16 cellular contexts compared by ENCODE assay signal in genomic region chr6:130720076-130720475, GRCh38.
"Had no signal": no experiment of that assay in that cellular context is flagged by ENCODE, and none has a peak within 500 bp of the region (broad histone marks: within the 10 kb centered on the region; RNA-seq: fewer than 3 reads in every experiment).

No MANE protein-coding gene starts in this region.

- H3K4me1 ChIP-seq: left ventricle myocardium inferior, psoas muscle had no signal

- DNase-seq: activated CD4-positive, alpha-beta T cell treated with anti-CD3 and anti-CD28 coated beads for 1 hour; activated CD4-positive, alpha-beta T cell treated with anti-CD3 and anti-CD28 coated beads, Interleukin-2, amount 50 U/mL, for 48 hours; activated CD8-positive, alpha-beta memory T cell treated with anti-CD3 and anti-CD28 coated beads, Interleukin-2, amount 50 U/mL, for 48 hours; activated gamma-delta T cell treated with Interleukin-2 at 50 U/mL for 16 hours; amniotic stem cell; caudate nucleus; effector memory CD8-positive, alpha-beta T cell; head of caudate nucleus; kidney; left ventricle myocardium inferior; naive B cell; psoas muscle; T-helper 17 cell; WERI-Rb-1 had no signal

- H3K4me3 Mint-ChIP-seq: effector memory CD8-positive, alpha-beta T cell; naive B cell; neural crest cell; T-helper 17 cell had no signal

- H3K27me3 Mint-ChIP-seq: effector memory CD8-positive, alpha-beta T cell; naive B cell; T-helper 17 cell had no signal

- ATAC-seq: effector memory CD8-positive, alpha-beta T cell; psoas muscle; T-helper 17 cell had no signal

- H3K4me1 Mint-ChIP-seq: neural crest cell had no signal

- H3K27ac ChIP-seq: left ventricle myocardium inferior, psoas muscle, skin epidermis, WERI-Rb-1 had no signal

- H3K9me3 ChIP-seq: psoas muscle had no signal

- H3K36me3 ChIP-seq: left ventricle myocardium inferior, WERI-Rb-1 had no signal

- H3K4me3 ChIP-seq: left ventricle myocardium inferior, psoas muscle, skin epidermis had no signal

- H3K27ac Mint-ChIP-seq: effector memory CD8-positive, alpha-beta T cell; naive B cell; T-helper 17 cell had no signal
